In the genomic region with DNA sequence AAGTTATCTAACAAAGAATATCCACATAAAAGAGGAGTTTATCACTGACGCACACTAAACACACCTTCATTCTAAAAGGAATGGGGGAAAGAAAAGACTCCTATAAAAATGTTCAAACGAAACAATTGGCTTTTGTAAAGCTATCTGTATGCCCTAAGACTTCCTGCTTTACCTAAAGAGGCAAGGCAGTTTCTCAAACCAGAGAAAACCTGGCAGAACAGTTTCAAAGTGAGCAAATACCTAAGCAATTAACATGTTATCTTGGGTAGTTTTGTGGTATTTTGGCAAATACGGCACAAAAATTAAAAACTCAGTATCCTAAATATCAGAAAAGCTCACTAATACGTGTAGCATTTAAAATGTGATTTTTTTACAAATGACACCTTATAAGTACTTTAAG, we compare ENCODE assay signal across 1 cellular context.
TF ChIP-seq lines count a peak whose summit lies in the region.

No MANE protein-coding gene starts in this region.

TF ChIP-seq in K562, 482 proteins besides CTCF, POLR2A, EP300 and RAD21 (continued from another document and continues in another):
- TF ChIP-seq, protein P1, sequence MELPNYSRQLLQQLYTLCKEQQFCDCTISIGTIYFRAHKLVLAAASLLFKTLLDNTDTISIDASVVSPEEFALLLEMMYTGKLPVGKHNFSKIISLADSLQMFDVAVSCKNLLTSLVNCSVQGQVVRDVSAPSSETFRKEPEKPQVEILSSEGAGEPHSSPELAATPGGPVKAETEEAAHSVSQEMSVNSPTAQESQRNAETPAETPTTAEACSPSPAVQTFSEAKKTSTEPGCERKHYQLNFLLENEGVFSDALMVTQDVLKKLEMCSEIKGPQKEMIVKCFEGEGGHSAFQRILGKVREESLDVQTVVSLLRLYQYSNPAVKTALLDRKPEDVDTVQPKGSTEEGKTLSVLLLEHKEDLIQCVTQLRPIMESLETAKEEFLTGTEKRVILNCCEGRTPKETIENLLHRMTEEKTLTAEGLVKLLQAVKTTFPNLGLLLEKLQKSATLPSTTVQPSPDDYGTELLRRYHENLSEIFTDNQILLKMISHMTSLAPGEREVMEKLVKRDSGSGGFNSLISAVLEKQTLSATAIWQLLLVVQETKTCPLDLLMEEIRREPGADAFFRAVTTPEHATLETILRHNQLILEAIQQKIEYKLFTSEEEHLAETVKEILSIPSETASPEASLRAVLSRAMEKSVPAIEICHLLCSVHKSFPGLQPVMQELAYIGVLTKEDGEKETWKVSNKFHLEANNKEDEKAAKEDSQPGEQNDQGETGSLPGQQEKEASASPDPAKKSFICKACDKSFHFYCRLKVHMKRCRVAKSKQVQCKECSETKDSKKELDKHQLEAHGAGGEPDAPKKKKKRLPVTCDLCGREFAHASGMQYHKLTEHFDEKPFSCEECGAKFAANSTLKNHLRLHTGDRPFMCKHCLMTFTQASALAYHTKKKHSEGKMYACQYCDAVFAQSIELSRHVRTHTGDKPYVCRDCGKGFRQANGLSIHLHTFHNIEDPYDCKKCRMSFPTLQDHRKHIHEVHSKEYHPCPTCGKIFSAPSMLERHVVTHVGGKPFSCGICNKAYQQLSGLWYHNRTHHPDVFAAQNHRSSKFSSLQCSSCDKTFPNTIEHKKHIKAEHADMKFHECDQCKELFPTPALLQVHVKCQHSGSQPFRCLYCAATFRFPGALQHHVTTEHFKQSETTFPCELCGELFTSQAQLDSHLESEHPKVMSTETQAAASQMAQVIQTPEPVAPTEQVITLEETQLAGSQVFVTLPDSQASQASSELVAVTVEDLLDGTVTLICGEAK (IDR thresholded peaks at IDR 0.05): peak; percentile 34; the same call in 1 of the 2 replicates
- TF ChIP-seq, protein P1 (CRISPR knock-in tag; IDR thresholded peaks at IDR 0.05): no peak
- TF ChIP-seq, protein P2, sequence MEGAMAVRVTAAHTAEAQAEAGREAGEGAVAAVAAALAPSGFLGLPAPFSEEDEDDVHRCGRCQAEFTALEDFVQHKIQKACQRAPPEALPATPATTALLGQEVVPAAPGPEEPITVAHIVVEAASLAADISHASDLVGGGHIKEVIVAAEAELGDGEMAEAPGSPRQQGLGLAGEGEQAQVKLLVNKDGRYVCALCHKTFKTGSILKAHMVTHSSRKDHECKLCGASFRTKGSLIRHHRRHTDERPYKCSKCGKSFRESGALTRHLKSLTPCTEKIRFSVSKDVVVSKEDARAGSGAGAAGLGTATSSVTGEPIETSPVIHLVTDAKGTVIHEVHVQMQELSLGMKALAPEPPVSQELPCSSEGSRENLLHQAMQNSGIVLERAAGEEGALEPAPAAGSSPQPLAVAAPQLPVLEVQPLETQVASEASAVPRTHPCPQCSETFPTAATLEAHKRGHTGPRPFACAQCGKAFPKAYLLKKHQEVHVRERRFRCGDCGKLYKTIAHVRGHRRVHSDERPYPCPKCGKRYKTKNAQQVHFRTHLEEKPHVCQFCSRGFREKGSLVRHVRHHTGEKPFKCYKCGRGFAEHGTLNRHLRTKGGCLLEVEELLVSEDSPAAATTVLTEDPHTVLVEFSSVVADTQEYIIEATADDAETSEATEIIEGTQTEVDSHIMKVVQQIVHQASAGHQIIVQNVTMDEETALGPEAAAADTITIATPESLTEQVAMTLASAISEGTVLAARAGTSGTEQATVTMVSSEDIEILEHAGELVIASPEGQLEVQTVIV (CRISPR knock-in tag; IDR thresholded peaks at IDR 0.05; ENCODE audit: borderline replicate concordance): no peak
- no peak for TF ChIP-seq ZNF75A (CRISPR knock-in tag; IDR thresholded peaks at IDR 0.05)
- no peak for TF ChIP-seq HMG20B (CRISPR knock-in tag; IDR thresholded peaks at IDR 0.05)
- 0 out of 2 replicates have a peak, but pooled peaks have one; percentile 64 for TF ChIP-seq GTF2E2 (tag; IDR thresholded peaks at IDR 0.05)
- no peak for TF ChIP-seq MCM5 (IDR thresholded peaks at IDR 0.05; ENCODE audit: low read depth)
- no peak for TF ChIP-seq NCOA1 (IDR thresholded peaks at IDR 0.05; ENCODE audit: low read depth)
- no peak for TF ChIP-seq BACH1 (tag; IDR thresholded peaks at IDR 0.05)
- TF ChIP-seq POLR3A (IDR thresholded peaks at IDR 0.05; ENCODE audit: borderline replicate concordance, extremely low read depth, insufficient read depth, insufficient read length): no peak
- TF ChIP-seq, protein P3, sequence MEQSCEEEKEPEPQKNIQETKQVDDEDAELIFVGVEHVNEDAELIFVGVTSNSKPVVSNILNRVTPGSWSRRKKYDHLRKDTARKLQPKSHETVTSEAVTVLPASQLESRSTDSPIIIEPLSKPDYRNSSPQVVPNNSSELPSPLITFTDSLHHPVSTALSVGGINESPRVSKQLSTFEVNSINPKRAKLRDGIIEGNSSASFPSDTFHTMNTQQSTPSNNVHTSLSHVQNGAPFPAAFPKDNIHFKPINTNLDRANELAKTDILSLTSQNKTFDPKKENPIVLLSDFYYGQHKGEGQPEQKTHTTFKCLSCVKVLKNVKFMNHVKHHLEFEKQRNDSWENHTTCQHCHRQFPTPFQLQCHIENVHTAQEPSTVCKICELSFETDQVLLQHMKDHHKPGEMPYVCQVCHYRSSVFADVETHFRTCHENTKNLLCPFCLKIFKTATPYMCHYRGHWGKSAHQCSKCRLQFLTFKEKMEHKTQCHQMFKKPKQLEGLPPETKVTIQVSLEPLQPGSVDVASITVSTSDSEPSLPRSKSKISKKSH (CRISPR knock-in tag; IDR thresholded peaks at IDR 0.05): no peak
- TF ChIP-seq BRF1 (IDR thresholded peaks at IDR 0.05; ENCODE audit: borderline replicate concordance, extremely low read depth, insufficient read length): no peak
- no peak for TF ChIP-seq HNRNPL (IDR thresholded peaks at IDR 0.05; ENCODE audit: low read depth, low read length)
- TF ChIP-seq, protein P4, sequence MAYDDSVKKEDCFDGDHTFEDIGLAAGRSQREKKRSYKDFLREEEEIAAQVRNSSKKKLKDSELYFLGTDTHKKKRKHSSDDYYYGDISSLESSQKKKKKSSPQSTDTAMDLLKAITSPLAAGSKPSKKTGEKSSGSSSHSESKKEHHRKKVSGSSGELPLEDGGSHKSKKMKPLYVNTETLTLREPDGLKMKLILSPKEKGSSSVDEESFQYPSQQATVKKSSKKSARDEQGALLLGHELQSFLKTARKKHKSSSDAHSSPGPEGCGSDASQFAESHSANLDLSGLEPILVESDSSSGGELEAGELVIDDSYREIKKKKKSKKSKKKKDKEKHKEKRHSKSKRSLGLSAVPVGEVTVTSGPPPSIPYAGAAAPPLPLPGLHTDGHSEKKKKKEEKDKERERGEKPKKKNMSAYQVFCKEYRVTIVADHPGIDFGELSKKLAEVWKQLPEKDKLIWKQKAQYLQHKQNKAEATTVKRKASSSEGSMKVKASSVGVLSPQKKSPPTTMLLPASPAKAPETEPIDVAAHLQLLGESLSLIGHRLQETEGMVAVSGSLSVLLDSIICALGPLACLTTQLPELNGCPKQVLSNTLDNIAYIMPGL (CRISPR knock-in tag; IDR thresholded peaks at IDR 0.05): no peak
- TF ChIP-seq SRF (CRISPR knock-in tag; IDR thresholded peaks at IDR 0.05): 0 out of 4 replicates have a peak, but pooled peaks of 1 of the 2 experiments have one; percentile 20
- no peak for TF ChIP-seq FOSL1 (tag; conservative IDR thresholded peaks at IDR 0.05)
- TF ChIP-seq, protein P5, sequence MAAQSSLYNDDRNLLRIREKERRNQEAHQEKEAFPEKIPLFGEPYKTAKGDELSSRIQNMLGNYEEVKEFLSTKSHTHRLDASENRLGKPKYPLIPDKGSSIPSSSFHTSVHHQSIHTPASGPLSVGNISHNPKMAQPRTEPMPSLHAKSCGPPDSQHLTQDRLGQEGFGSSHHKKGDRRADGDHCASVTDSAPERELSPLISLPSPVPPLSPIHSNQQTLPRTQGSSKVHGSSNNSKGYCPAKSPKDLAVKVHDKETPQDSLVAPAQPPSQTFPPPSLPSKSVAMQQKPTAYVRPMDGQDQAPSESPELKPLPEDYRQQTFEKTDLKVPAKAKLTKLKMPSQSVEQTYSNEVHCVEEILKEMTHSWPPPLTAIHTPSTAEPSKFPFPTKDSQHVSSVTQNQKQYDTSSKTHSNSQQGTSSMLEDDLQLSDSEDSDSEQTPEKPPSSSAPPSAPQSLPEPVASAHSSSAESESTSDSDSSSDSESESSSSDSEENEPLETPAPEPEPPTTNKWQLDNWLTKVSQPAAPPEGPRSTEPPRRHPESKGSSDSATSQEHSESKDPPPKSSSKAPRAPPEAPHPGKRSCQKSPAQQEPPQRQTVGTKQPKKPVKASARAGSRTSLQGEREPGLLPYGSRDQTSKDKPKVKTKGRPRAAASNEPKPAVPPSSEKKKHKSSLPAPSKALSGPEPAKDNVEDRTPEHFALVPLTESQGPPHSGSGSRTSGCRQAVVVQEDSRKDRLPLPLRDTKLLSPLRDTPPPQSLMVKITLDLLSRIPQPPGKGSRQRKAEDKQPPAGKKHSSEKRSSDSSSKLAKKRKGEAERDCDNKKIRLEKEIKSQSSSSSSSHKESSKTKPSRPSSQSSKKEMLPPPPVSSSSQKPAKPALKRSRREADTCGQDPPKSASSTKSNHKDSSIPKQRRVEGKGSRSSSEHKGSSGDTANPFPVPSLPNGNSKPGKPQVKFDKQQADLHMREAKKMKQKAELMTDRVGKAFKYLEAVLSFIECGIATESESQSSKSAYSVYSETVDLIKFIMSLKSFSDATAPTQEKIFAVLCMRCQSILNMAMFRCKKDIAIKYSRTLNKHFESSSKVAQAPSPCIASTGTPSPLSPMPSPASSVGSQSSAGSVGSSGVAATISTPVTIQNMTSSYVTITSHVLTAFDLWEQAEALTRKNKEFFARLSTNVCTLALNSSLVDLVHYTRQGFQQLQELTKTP (IDR thresholded peaks at IDR 0.05; ENCODE audit: low read depth in 1 of 2, partially characterized antibody in 2 of 2): peak in 1 of 2 experiments; percentile 7
- TF ChIP-seq LCOR (CRISPR knock-in tag; IDR thresholded peaks at IDR 0.05): no peak
- no peak for TF ChIP-seq ARHGAP35 (IDR thresholded peaks at IDR 0.05; ENCODE audit: partially characterized antibody)
- TF ChIP-seq HDGF (IDR thresholded peaks at IDR 0.05): no peak
- no peak for TF ChIP-seq KLF16 (IDR thresholded peaks at IDR 0.05)
- TF ChIP-seq NONO (IDR thresholded peaks at IDR 0.05; ENCODE audit: low read depth in 2 of 2, low read length in 1 of 2): no peak
- TF ChIP-seq CCAR2 (IDR thresholded peaks at IDR 0.05; ENCODE audit: low read depth, low read length): no peak
- no peak for TF ChIP-seq ZNF717 (CRISPR knock-in tag; IDR thresholded peaks at IDR 0.05)
- 0 out of 2 replicates have a peak, but pooled peaks have one; percentile 28 for TF ChIP-seq NFRKB (IDR thresholded peaks at IDR 0.05; ENCODE audit: low read depth)
- TF ChIP-seq NFE2L1 (tag; IDR thresholded peaks at IDR 0.05; ENCODE audit: borderline replicate concordance, low read depth): no peak
- TF ChIP-seq ZNF124 (CRISPR knock-in tag; IDR thresholded peaks at IDR 0.05): no peak
- TF ChIP-seq ZNF436 (CRISPR knock-in tag; IDR thresholded peaks at IDR 0.05): no peak
- TF ChIP-seq ZC3H8 (IDR thresholded peaks at IDR 0.05): no peak
- no peak for TF ChIP-seq RFX1 (IDR thresholded peaks at IDR 0.05)
- TF ChIP-seq BRD4 (IDR thresholded peaks at IDR 0.05): no peak
- no peak for TF ChIP-seq RBM17 (IDR thresholded peaks at IDR 0.05; ENCODE audit: borderline replicate concordance, low read depth, low read length)
- TF ChIP-seq KLF13 (tag; IDR thresholded peaks at IDR 0.05; ENCODE audit: borderline replicate concordance, low read depth): no peak
- TF ChIP-seq, protein P6, sequence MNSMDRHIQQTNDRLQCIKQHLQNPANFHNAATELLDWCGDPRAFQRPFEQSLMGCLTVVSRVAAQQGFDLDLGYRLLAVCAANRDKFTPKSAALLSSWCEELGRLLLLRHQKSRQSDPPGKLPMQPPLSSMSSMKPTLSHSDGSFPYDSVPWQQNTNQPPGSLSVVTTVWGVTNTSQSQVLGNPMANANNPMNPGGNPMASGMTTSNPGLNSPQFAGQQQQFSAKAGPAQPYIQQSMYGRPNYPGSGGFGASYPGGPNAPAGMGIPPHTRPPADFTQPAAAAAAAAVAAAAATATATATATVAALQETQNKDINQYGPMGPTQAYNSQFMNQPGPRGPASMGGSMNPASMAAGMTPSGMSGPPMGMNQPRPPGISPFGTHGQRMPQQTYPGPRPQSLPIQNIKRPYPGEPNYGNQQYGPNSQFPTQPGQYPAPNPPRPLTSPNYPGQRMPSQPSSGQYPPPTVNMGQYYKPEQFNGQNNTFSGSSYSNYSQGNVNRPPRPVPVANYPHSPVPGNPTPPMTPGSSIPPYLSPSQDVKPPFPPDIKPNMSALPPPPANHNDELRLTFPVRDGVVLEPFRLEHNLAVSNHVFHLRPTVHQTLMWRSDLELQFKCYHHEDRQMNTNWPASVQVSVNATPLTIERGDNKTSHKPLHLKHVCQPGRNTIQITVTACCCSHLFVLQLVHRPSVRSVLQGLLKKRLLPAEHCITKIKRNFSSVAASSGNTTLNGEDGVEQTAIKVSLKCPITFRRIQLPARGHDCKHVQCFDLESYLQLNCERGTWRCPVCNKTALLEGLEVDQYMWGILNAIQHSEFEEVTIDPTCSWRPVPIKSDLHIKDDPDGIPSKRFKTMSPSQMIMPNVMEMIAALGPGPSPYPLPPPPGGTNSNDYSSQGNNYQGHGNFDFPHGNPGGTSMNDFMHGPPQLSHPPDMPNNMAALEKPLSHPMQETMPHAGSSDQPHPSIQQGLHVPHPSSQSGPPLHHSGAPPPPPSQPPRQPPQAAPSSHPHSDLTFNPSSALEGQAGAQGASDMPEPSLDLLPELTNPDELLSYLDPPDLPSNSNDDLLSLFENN (IDR thresholded peaks at IDR 0.05; ENCODE audit: low read depth in 2 of 2, low read length in 2 of 2): no peak
- TF ChIP-seq PRPF4 (IDR thresholded peaks at IDR 0.05; ENCODE audit: insufficient read depth, low read depth, low read length, poor library complexity, severe bottlenecking): no peak
- no peak for TF ChIP-seq RUNX1 (IDR thresholded peaks at IDR 0.05; ENCODE audit: low read depth)
